In the genomic region with DNA sequence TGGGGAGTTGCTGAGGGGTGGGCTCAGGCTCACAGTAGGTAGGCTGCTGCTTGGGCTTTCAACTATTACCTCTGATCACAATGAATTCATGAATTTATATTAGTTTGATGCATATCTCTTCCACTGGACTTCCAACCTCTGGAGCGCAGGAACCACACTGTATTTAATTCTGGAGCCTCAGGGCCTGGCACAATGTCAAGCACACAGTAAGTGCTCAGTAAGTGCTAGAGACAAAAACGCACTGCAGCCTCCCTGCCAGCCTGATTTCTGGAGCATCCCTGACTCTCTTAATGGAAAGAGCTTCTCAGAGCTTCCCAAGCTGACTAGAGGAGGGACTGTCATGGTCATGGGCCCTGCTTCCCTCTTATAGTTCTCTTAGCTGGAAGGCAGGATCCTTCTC, we compare ENCODE assay signal across 9 cellular contexts. TPM values are rescaled to one million over a fixed set of nuclear protein-coding genes. Genes with fewer than 3 reads are reported as not detected.
DNase-seq lines count a peak whose midpoint lies in the region; ATAC-seq, FAIRE-seq and TF ChIP-seq lines count a peak whose summit lies in the region.
"Had no signal": no experiment of that assay in that cellular context is flagged by ENCODE, and none has a peak within 500 bp of the region (broad histone marks: within the 10 kb centered on the region; RNA-seq: fewer than 3 reads in every experiment).

No MANE protein-coding gene starts in this region.

- H3T11ph ChIP-seq in H9 (ENCODE audit: low read length) = no peak overlapping the region

- H3K23ac ChIP-seq in H9 (ENCODE audit: insufficient read length, low read depth, low read length) = no peak overlapping the region
- no peak overlapping the region for H3K23ac ChIP-seq in H1 (ENCODE audit: insufficient read length)

- no peak for TF ChIP-seq RAD21 in H1 (IDR thresholded peaks at IDR 0.05 in 1 of 2, conservative IDR thresholded peaks at IDR 0.05 in 1 of 2; ENCODE audit: low read depth in 2 of 2, low read length in 2 of 2)

- H3K36me3 Mint-ChIP-seq in H9 (ENCODE audit: insufficient read depth in 1 of 3, low read depth in 3 of 3) = no peaks in the 10 kb centered on the region

- H3K56ac ChIP-seq in H9 (ENCODE audit: insufficient read length, low read depth, low read length) (no peak overlapping the region), H1 (replicated peaks; ENCODE audit: insufficient read length, low read depth, low read length) (no peak overlapping the region)

- no peak overlapping the region for H4K5ac ChIP-seq in H9 (ENCODE audit: insufficient read length, low read depth, low read length)
- H4K5ac ChIP-seq in H1 (ENCODE audit: insufficient read length, low read depth, low read length) = no peak overlapping the region

- H3K79me1 ChIP-seq in H9 (ENCODE audit: insufficient read depth, low read depth, low read length, poor library complexity, severe bottlenecking) (no peaks in the 10 kb centered on the region), H1 (ENCODE audit: low read depth, low read length) (no peaks in the 10 kb centered on the region)

- no peak overlapping the region for H3K9ac ChIP-seq in H9 (ENCODE audit: extremely low read depth, insufficient read length, low read length)
- H3K9ac ChIP-seq in H1 (replicated peaks in 1 of 4; ENCODE audit: extremely low read depth in 1 of 4, low read depth in 3 of 4, low read length in 3 of 4) = no peak overlapping the region

- H2AK5ac ChIP-seq in H9 (ENCODE audit: insufficient read length, low read length) = no peak overlapping the region
- no peak overlapping the region for H2AK5ac ChIP-seq in H1 (ENCODE audit: low read depth, low read length)

- no peak overlapping the region for H2BK5ac ChIP-seq in H9 (ENCODE audit: insufficient read length, low read length)
- H2BK5ac ChIP-seq in H1 (ENCODE audit: low read depth, low read length) = no peak overlapping the region

- H3K4me1 Mint-ChIP-seq in H9 = peaks cover 51 to 61% of the 10 kb centered on the region in 2 experiments

- H3K23me2 ChIP-seq in H9 (ENCODE audit: insufficient read length, low read depth, low read length, poor library complexity, severe bottlenecking) = no peaks in the 10 kb centered on the region
- no peaks in the 10 kb centered on the region for H3K23me2 ChIP-seq in H1 (ENCODE audit: low read depth, low read length)

- BruUV-seq in OCI-LY7 (replicated peaks; lab: Mats Ljungman, UMichigan) = TSS peak; percentile 81

- H3K27ac ChIP-seq in H9 (ENCODE audit: insufficient read length, low read depth, low read length) (no peak overlapping the region), OCI-LY7 (ENCODE audit: low read depth, low read length, poor library complexity, severe bottlenecking) (peak overlapping the region; percentile 94), H1 (ENCODE audit: low read depth, low read length) (no peak overlapping the region), small intestine (ENCODE audit: low read depth in 1 of 2, low read length in 1 of 2) (peak overlapping the region; percentile 36 to 51)

- no peak for TF ChIP-seq POLR2A in H1 (IDR thresholded peaks at IDR 0.05; ENCODE audit: control extremely low read depth in 1 of 2, low read depth in 2 of 2, low read length in 2 of 2)

- H3K27me3 ChIP-seq in H9 (ENCODE audit: insufficient read depth, low read length) (no peaks in the 10 kb centered on the region), H1 (replicated peaks in 1 of 4; ENCODE audit: control insufficient read depth in 3 of 4, extremely low read depth in 1 of 4, insufficient read depth in 3 of 4, low read length in 3 of 4) (no peaks in the 10 kb centered on the region; a peak in 1 of 7 replicates), small intestine (ENCODE audit: control insufficient read depth in 2 of 2, insufficient read depth in 2 of 2, low read length in 2 of 2) (no peaks in the 10 kb centered on the region)

- peak overlapping the region; percentile 28 for H3K18ac ChIP-seq in H9 (ENCODE audit: insufficient read length, low read depth, low read length)
- H3K18ac ChIP-seq in H1 (ENCODE audit: extremely low read depth, low read length) = no peak overlapping the region; the same call in 1 of the 2 replicates

- ATAC-seq in HG03469 (IDR thresholded peaks at IDR 0.05; ENCODE audit: unreplicated experiment) (no peak), HG03280 (IDR thresholded peaks at IDR 0.05; ENCODE audit: unreplicated experiment) (no peak)

- DNase-seq in H9 (no peak), OCI-LY7 (ENCODE audit: low spot score) (no peak), H1 (ENCODE audit: low read depth in 1 of 2, low spot score in 2 of 2) (no peak), small intestine (no peak), D341Med (ENCODE audit: low spot score) (no peak), SKM-1 treated with dmso at 0.1 percent for 144 hours (lab: John Stamatoyannopoulos, UW; ENCODE audit: unreplicated experiment) (no peak)

- H3K9me3 ChIP-seq in H9 (ENCODE audit: control insufficient read depth, low read depth, low read length) = no peaks in the 10 kb centered on the region
- no peaks in the 10 kb centered on the region for H3K9me3 ChIP-seq in OCI-LY7 (ENCODE audit: low read length)
- H3K9me3 ChIP-seq in H1 (ENCODE audit: insufficient read depth in 2 of 2, low read depth in 1 of 2, low read length in 1 of 2) = no peaks in the 10 kb centered on the region
- H3K9me3 ChIP-seq in small intestine (ENCODE audit: control insufficient read depth, low read depth) = no peaks in the 10 kb centered on the region

- H2AFZ ChIP-seq in H9 (ENCODE audit: low read length) (no peak overlapping the region), OCI-LY7 (ENCODE audit: low read length) (no peak overlapping the region), H1 (ENCODE audit: low read length) (peak overlapping the region; percentile 27; the same call in 1 of the 2 replicates)

- H4K8ac ChIP-seq in H9 (replicated peaks; ENCODE audit: insufficient read length, low read depth, low read length) = no peak overlapping the region
- no peak overlapping the region for H4K8ac ChIP-seq in H1 (ENCODE audit: extremely low read depth, insufficient read depth, low read length)

- H2BK15ac ChIP-seq in H9 (ENCODE audit: low read depth, low read length) (no peak overlapping the region), H1 (ENCODE audit: low read length) (peak overlapping the region; percentile 88; the same call in 1 of the 2 replicates)

- no peaks in the 10 kb centered on the region; the same call in 1 of the 2 replicates for H3K27me3 Mint-ChIP-seq in H9 (ENCODE audit: low read depth)

- TF ChIP-seq EP300 in H1 (IDR thresholded peaks at IDR 0.05; ENCODE audit: borderline replicate concordance in 1 of 2, low read depth in 2 of 2, low read length in 2 of 2) = no peak

- no peaks in the 10 kb centered on the region for H3K9me2 ChIP-seq in OCI-LY7 (ENCODE audit: insufficient read depth, low read length)

- H4K91ac ChIP-seq in H9 (ENCODE audit: insufficient read length, low read depth, low read length) (no peak overlapping the region), H1 (replicated peaks; ENCODE audit: insufficient read length, low read length) (no peak overlapping the region)

- H3K14ac ChIP-seq in H9 (ENCODE audit: insufficient read depth, low read length) = no peak overlapping the region
- no peak overlapping the region for H3K14ac ChIP-seq in H1 (ENCODE audit: insufficient read length)

- 0 out of 7 replicates have a peak overlapping the region, but pooled peaks of 1 of the 3 experiments have one; percentile 12 for H3K27ac Mint-ChIP-seq in H9

- H3K9me3 Mint-ChIP-seq in H9 = no peaks in the 10 kb centered on the region; a peak in 1 of 5 replicates

- H3K79me2 ChIP-seq in H9 (ENCODE audit: insufficient read depth, low read length) (no peaks in the 10 kb centered on the region), OCI-LY7 (ENCODE audit: insufficient read depth, low read depth, low read length) (no peaks in the 10 kb centered on the region), H1 (ENCODE audit: control insufficient read depth in 1 of 2, insufficient read depth in 2 of 2, low read length in 2 of 2) (no peaks in the 10 kb centered on the region)

- intact Hi-C loops in OCI-LY7 (cut with micrococcal nuclease; ENCODE audit: unreplicated experiment) = loop anchor here (1.0 to 10.0 kb wide), 5 partner anchors 13 to 773 kb away; a partner anchor contains a TSS

- H3K4me3 Mint-ChIP-seq in H9 = no peak overlapping the region

- H3K4me1 ChIP-seq in H9 (ENCODE audit: insufficient read depth, low read length) (peaks cover 6% of the 10 kb centered on the region; the same call in 1 of the 2 replicates), OCI-LY7 (ENCODE audit: insufficient read depth, low read length, poor library complexity, severe bottlenecking) (peaks cover 87% of the 10 kb centered on the region), H1 (replicated peaks in 1 of 4; ENCODE audit: control insufficient read depth in 3 of 4, insufficient read depth in 4 of 4, low read length in 3 of 4) (peaks cover 9 to 26% (median 18%) of the 10 kb centered on the region in 4 experiments), small intestine (ENCODE audit: control insufficient read depth in 2 of 2, insufficient read depth in 1 of 2, low read depth in 1 of 2, low read length in 1 of 2) (peaks cover 1 to 10% of the 10 kb centered on the region in 2 donors)

- POLR2A ChIA-PET in OCI-LY7 (lab: Charles Lee) = interaction anchor here (0.7 to 8.2 kb wide), 8 partner anchors 9 to 31 kb away, joined by 3 to 162 read pairs (median 6); a partner anchor contains a TSS
- POLR2A ChIA-PET in H1 (lab: Charles Lee; ENCODE audit: partially characterized antibody) = interaction anchor here (0.8 to 2.7 kb wide), 5 partner anchors 11 to 71 kb away, joined by 3 to 10 read pairs (median 7); no protein-coding TSS in a partner anchor

- WGBS in H9 (ENCODE audit: extremely low coverage, insufficient read length, low lambda C conversion rate) = no CpG with 5 or more reads among the region's 2 CpGs
- WGBS in H1 (ENCODE audit: extremely low coverage in 1 of 2, insufficient coverage in 1 of 2, insufficient read length in 1 of 2, insufficient replicate concordance in 2 of 2, low coverage in 1 of 2, low lambda C conversion rate in 2 of 2, missing lambda C conversion rate in 1 of 2), 2 experiments = 91% methylated on average over 2 of the region's 2 CpGs; no CpG with 5 or more reads in 1 of the 2 experiments
- WGBS in small intestine, 3 donors = 75 to 76% (median 76%) methylated on average over 2 of the region's 2 CpGs

- H2BK20ac ChIP-seq in H9 (ENCODE audit: low read depth, low read length, poor library complexity, severe bottlenecking) (no peak overlapping the region), H1 (ENCODE audit: low read length) (peak overlapping the region; percentile 97; the same call in 1 of the 2 replicates)

- H3K4me3 ChIP-seq in OCI-LY7 (ENCODE audit: low read depth, low read length, poor library complexity, severe bottlenecking) = peak overlapping the region; percentile 44
- no peak overlapping the region for H3K4me3 ChIP-seq in H1 (ENCODE audit: extremely low read depth in 1 of 4, insufficient read depth in 2 of 4, low read depth in 3 of 4, low read length in 4 of 4)
- H3K4me3 ChIP-seq in small intestine (ENCODE audit: low read depth in 1 of 2, low read length in 2 of 2) = no peak overlapping the region

- FAIRE-seq in H1 (lab: Jason Lieb, UNC) (no peak), small intestine (lab: Jason Lieb, UNC) (no peak)
- FAIRE-seq: endometrium had no signal

- no peak overlapping the region for H3K4me2 ChIP-seq in H9 (ENCODE audit: insufficient read depth, insufficient read length, low read length)
- peak overlapping the region; percentile 72 for H3K4me2 ChIP-seq in OCI-LY7 (ENCODE audit: low read length)
- 0 out of 4 replicates have a peak overlapping the region, but pooled peaks of 1 of the 2 experiments have one; percentile 15 for H3K4me2 ChIP-seq in H1 (ENCODE audit: insufficient read depth in 1 of 2, low read depth in 2 of 2, low read length in 2 of 2)

- no peak overlapping the region for H3K4ac ChIP-seq in H9 (ENCODE audit: low read depth, low read length)
- H3K4ac ChIP-seq in H1 (replicated peaks; ENCODE audit: insufficient read length, low read depth, low read length) = no peak overlapping the region

- H4K20me1 ChIP-seq in H9 (ENCODE audit: control insufficient read depth, insufficient read depth, insufficient read length) (peaks cover 2% of the 10 kb centered on the region), OCI-LY7 (ENCODE audit: insufficient read depth, low read length) (no peaks in the 10 kb centered on the region), H1 (replicated peaks in 1 of 2; ENCODE audit: control insufficient read depth in 1 of 2, insufficient read depth in 2 of 2, low read length in 2 of 2) (no peaks in the 10 kb centered on the region)

- no peaks in the 10 kb centered on the region for H3K36me3 ChIP-seq in OCI-LY7 (ENCODE audit: insufficient read depth, low read length)
- no peaks in the 10 kb centered on the region for H3K36me3 ChIP-seq in H1 (ENCODE audit: control insufficient read depth in 2 of 4, insufficient read depth in 4 of 4, low read length in 3 of 4)
- no peaks in the 10 kb centered on the region for H3K36me3 ChIP-seq in small intestine (ENCODE audit: control insufficient read depth in 2 of 2, insufficient read depth in 2 of 2, low read length in 2 of 2)

- H2BK12ac ChIP-seq in H9 (ENCODE audit: insufficient read length, low read depth, low read length) (no peak overlapping the region), H1 (ENCODE audit: low read depth, low read length) (peak overlapping the region; percentile 86)

- H2BK120ac ChIP-seq in H9 (ENCODE audit: low read depth, low read length, poor library complexity, severe bottlenecking) (no peak overlapping the region), H1 (replicated peaks; ENCODE audit: low read depth, low read length) (no peak overlapping the region)

- no peak for TF ChIP-seq CTCF in H9 (conservative IDR thresholded peaks at IDR 0.05)
- no peak for TF ChIP-seq CTCF in OCI-LY7 (conservative IDR thresholded peaks at IDR 0.05; ENCODE audit: low read length)
- TF ChIP-seq CTCF in H1 (IDR thresholded peaks at IDR 0.05; ENCODE audit: control extremely low read depth in 1 of 3, insufficient read depth in 1 of 3, low read depth in 1 of 3, low read length in 3 of 3) = no peak

- CTCF ChIA-PET in OCI-LY7 (lab: Charles Lee; ENCODE audit: unreplicated experiment) (interaction anchor here (0.6 to 2.7 kb wide), 6 partner anchors 11 to 59 kb away, joined by 3 to 21 read pairs (median 5); no protein-coding TSS in a partner anchor), H1 (lab: Charles Lee; ENCODE audit: partially characterized antibody) (interaction anchor here (1.3 to 42.6 kb wide), 7 partner anchors 8 to 72 kb away, joined by 3 to 2424 read pairs (median 6); a partner anchor contains a TSS)

RNA-seq across cellular contexts. Expression of a gene that starts 33.8 kb away (rescaled TPM):
- total RNA-seq in H9 (2021) (15.4 and 15.5 TPM in 2 replicates), OCI-LY7 (2022) (5.3 and 7.9 TPM in 2 replicates)
- 6.5 and 9.1 TPM in 2 replicates for total RNA-seq in OCI-LY7 (2014; rRNA removed; shearing (Covaris generic))
- 12.7 and 12.9 TPM in 2 replicates for total RNA-seq in H1 (2021; fragmentation: NEBNext Ultra II Directional; extraction: Animal tissue kit (Norgen Biotek cat#: 25700))
- polyA plus RNA-seq in H1 (2011; rRNA removed) (9.4 and 14.5 TPM in 2 replicates), small intestine (10 to 100 TPM in 1 of 3 donors, 1 to 10 TPM in 2; 8.5 to 16.2 (median 8.9) TPM)
- polyA plus RNA-seq in H1 (2011; cell fraction: cytosol; rRNA removed) = 8.0 TPM
- polyA plus RNA-seq in H1 (2011; cell fraction: nucleus; rRNA removed) = 13.3 TPM
- polyA plus RNA-seq in H1 (2012, experiment 1 of 2) = 13.2 to 13.7 TPM (median 13.5 TPM) in 4 replicates
- polyA plus RNA-seq in H1 (2012, experiment 2 of 2) = 12.2 TPM
- 5.4 TPM for polyA plus RNA-seq in H1 (2013, experiment 1 of 2)
- polyA plus RNA-seq in H1 (2013, experiment 2 of 2) = 5.1 TPM
- polyA minus RNA-seq in H1 (2011; rRNA and poly(A)+ RNA removed) = 12.4 and 13.8 TPM in 2 replicates
- polyA minus RNA-seq in H1 (2011; cell fraction: cytosol; rRNA and poly(A)+ RNA removed) = 15.0 TPM
- polyA minus RNA-seq in H1 (2011; cell fraction: nucleus; rRNA and poly(A)+ RNA removed) = 13.2 TPM

RNA-seq across cellular contexts. Expression of a gene that starts 60.0 kb away (rescaled TPM):
- total RNA-seq in H9 (2021) (11.3 and 11.7 TPM in 2 replicates), OCI-LY7 (2022) (5.2 and 6.2 TPM in 2 replicates)
- 7.0 and 7.8 TPM in 2 replicates for total RNA-seq in OCI-LY7 (2014; rRNA removed; shearing (Covaris generic))
- 6.7 and 7.2 TPM in 2 replicates for total RNA-seq in H1 (2021; fragmentation: NEBNext Ultra II Directional; extraction: Animal tissue kit (Norgen Biotek cat#: 25700))
- polyA plus RNA-seq in H1 (2011; rRNA removed) (6.8 and 9.7 TPM in 2 replicates), small intestine (1 to 10 TPM in 1 of 3 donors, under 1 TPM in 2; 0.54 to 1.7 (median 0.67) TPM)
- 6.6 TPM for polyA plus RNA-seq in H1 (2011; cell fraction: cytosol; rRNA removed)
- 9.2 TPM for polyA plus RNA-seq in H1 (2011; cell fraction: nucleus; rRNA removed)
- polyA plus RNA-seq in H1 (2012, experiment 1 of 2) = 5.5 to 7.3 TPM (median 6.5 TPM) in 4 replicates
- 5.1 TPM for polyA plus RNA-seq in H1 (2012, experiment 2 of 2)
- 4.1 TPM for polyA plus RNA-seq in H1 (2013, experiment 1 of 2)
- 3.9 TPM for polyA plus RNA-seq in H1 (2013, experiment 2 of 2)
- polyA minus RNA-seq in H1 (2011; rRNA and poly(A)+ RNA removed) = 7.0 and 7.5 TPM in 2 replicates
- polyA minus RNA-seq in H1 (2011; cell fraction: cytosol; rRNA and poly(A)+ RNA removed) = 8.9 TPM
- 6.3 TPM for polyA minus RNA-seq in H1 (2011; cell fraction: nucleus; rRNA and poly(A)+ RNA removed)

Comparison
In these comparisons a context has a peak if more than half of its experiments do, and no peak if none do; other contexts are left out.
1. H3K27ac ChIP-seq: peak in OCI-LY7 (single experiment) and small intestine (2 of 2); none in H9 (single experiment) and H1 (single experiment).